ENCODE assay signal across 20 cellular contexts in the genomic region with DNA sequence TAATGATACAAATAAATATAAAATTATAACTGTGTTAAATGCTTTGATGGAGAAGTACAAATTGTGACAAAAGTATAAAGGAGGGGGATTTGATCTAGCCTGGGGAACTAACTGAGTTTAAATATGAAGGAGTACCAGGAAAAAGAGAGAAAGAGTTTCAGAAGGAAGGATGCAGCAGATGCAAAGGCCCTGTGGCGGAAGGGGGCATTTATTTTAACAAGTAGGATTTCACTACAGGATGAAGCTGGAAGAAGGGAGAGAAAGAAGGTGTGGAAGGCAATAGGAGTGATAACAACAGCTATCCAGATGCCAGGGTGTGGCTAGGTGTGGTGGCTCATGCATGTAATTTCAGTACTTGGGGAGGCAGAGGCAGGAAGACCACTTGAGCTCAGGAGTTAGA.
"Had no signal": no experiment of that assay in that cellular context is flagged by ENCODE, and none has a peak within 500 bp of the region (broad histone marks: within the 10 kb centered on the region; RNA-seq: fewer than 3 reads in every experiment).

No MANE protein-coding gene starts in this region.

- H3K27me3 ChIP-seq: gastrocnemius medialis, left lung had no signal

- H3K4me3 Mint-ChIP-seq: naive thymus-derived CD4-positive, alpha-beta T cell had no signal

- H3K36me3 Mint-ChIP-seq: naive thymus-derived CD4-positive, alpha-beta T cell had no signal

- ATAC-seq: gastrocnemius medialis; heart right ventricle; left cardiac atrium; left lung; left ventricle myocardium superior; lower lobe of right lung; naive thymus-derived CD4-positive, alpha-beta T cell had no signal

- H3K9me3 ChIP-seq: esophagus muscularis mucosa, gastrocnemius medialis, heart right ventricle, left lung, lower lobe of right lung had no signal

- H3K27ac ChIP-seq: coronary artery, dorsolateral prefrontal cortex, esophagus muscularis mucosa, gastrocnemius medialis, heart right ventricle, left lung, lower lobe of right lung had no signal

- H3K4me1 Mint-ChIP-seq: naive thymus-derived CD4-positive, alpha-beta T cell had no signal

- H3K4me3 ChIP-seq: coronary artery, dorsolateral prefrontal cortex, esophagus muscularis mucosa, gastrocnemius medialis, heart right ventricle, left lung, lower lobe of right lung had no signal

- H3K4me1 ChIP-seq: esophagus muscularis mucosa, gastrocnemius medialis, heart right ventricle, left lung, lower lobe of right lung had no signal

- H3K36me3 ChIP-seq: esophagus muscularis mucosa, gastrocnemius medialis, heart right ventricle, left lung, lower lobe of right lung had no signal

- DNase-seq: dermis blood vessel endothelial cell; dorsolateral prefrontal cortex; effector CD4-positive, alpha-beta T cell; effector memory CD4-positive, alpha-beta T cell; foreskin fibroblast; foreskin melanocyte; gastrocnemius medialis; glutamatergic neuron; head of caudate nucleus; heart right ventricle; hippocampal formation; left cardiac atrium; left lung; left ventricle myocardium superior; lower lobe of right lung; mesenchymal stem cell; midbrain; naive thymus-derived CD4-positive, alpha-beta T cell had no signal

- H3K9me3 Mint-ChIP-seq: naive thymus-derived CD4-positive, alpha-beta T cell had no signal

- H3K27ac Mint-ChIP-seq: naive thymus-derived CD4-positive, alpha-beta T cell had no signal
